In the genomic region with DNA sequence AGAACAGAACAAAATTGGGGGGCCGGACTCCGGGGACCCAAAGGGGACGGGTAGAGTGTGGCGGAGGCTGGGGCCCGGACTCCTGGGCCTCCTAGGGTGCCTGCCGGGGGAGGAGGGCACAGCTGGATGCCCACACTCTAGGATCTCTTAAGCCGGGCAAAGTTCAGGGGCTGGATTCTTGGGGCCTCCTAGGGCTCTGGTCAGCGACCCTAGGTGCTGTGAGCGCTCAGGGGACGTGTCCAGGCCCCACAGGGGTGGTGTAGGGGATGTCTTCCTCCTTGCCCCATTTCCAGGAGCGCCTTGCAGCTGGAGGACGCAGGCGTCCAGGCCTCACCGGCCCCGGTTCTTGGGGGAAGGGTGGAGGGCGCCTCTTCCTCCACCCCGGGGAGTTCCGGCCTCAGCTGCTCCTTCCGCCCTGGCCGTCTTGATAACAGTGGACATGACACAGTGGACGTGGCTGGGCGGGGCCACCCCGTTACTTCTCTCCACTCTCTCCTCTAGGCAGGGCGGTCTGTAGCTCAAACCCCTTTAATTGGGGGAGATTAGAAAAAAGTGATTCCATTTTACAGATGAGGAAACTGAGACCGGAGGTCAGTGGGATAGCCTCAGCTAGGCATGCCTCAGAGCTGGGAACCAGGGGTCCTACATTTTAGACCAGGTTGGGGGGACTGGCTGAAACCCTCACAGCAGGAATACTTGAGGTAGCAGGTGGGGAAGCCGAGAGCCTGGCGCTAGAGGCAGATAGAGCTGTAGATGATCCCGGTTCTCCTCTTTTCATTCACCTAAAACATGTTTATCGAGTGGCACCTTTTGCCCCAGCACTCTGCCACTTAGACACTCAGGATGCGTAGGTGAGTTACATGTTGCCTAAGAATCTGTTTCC, we compare ENCODE assay signal across 8 cellular contexts. TPM values are rescaled to one million over a fixed set of nuclear protein-coding genes. Genes with fewer than 3 reads are reported as not detected.
DNase-seq lines count a peak whose midpoint lies in the region; ATAC-seq and TF ChIP-seq lines count a peak whose summit lies in the region.

No MANE protein-coding gene starts in this region.

- TF ChIP-seq CTCF in activated CD8-positive, alpha-beta T cell treated with anti-CD3 and anti-CD28 coated beads for 36 hours (IDR thresholded peaks at IDR 0.05): no peak
- no peak for TF ChIP-seq CTCF in gastrocnemius medialis (IDR thresholded peaks at IDR 0.05 in 4 of 5, conservative IDR thresholded peaks at IDR 0.05 in 1 of 5)

- H3K4me3 Mint-ChIP-seq in activated CD8-positive, alpha-beta T cell treated with anti-CD3 and anti-CD28 coated beads for 36 hours: peak overlapping the region; percentile 81

- peaks cover 12% of the 10 kb centered on the region for H3K36me3 Mint-ChIP-seq in activated CD8-positive, alpha-beta T cell treated with anti-CD3 and anti-CD28 coated beads for 36 hours (ENCODE audit: low read depth)

- TF ChIP-seq POLR2A in gastrocnemius medialis (IDR thresholded peaks at IDR 0.05): no peak

- H3K36me3 ChIP-seq in gastrocnemius medialis: no peaks in the 10 kb centered on the region

- CTCF ChIA-PET in activated CD8-positive, alpha-beta T cell treated with anti-CD3 and anti-CD28 coated beads for 36 hours (lab: Charles Lee): interaction anchor here (1.0 to 2.5 kb wide), 4 partner anchors 15 to 162 kb away, joined by 4 to 14 read pairs (median 7); a partner anchor contains a TSS

- peaks cover 0 to 3% of the 10 kb centered on the region in 2 donors for H3K4me1 ChIP-seq in gastrocnemius medialis

- peak overlapping the region; percentile 32 to 94 (median 87) for H3K27ac ChIP-seq in skin epidermis
- H3K27ac ChIP-seq in gastrocnemius medialis: no peak overlapping the region

- ATAC-seq in HG03159 (IDR thresholded peaks at IDR 0.05; ENCODE audit: unreplicated experiment): peak; percentile 11
- ATAC-seq in activated CD8-positive, alpha-beta T cell treated with anti-CD3 and anti-CD28 coated beads for 36 hours: peak; percentile 20
- ATAC-seq in left ventricle myocardium superior: peak; percentile 53
- ATAC-seq in gastrocnemius medialis: no peak
- no peak for ATAC-seq in HG02840 (IDR thresholded peaks at IDR 0.05; ENCODE audit: low FRiP score, unreplicated experiment)

- POLR2A ChIA-PET in activated CD8-positive, alpha-beta T cell treated with anti-CD3 and anti-CD28 coated beads for 36 hours (lab: Charles Lee): interaction anchor here (0.6 to 1.9 kb wide), 7 partner anchors 9 to 136 kb away, joined by 3 to 10 read pairs (median 4); a partner anchor contains a TSS

- no peaks in the 10 kb centered on the region for H3K27me3 Mint-ChIP-seq in activated CD8-positive, alpha-beta T cell treated with anti-CD3 and anti-CD28 coated beads for 36 hours

- DNase-seq in activated CD8-positive, alpha-beta T cell treated with anti-CD3 and anti-CD28 coated beads for 36 hours: peak; percentile 22
- DNase-seq in left ventricle myocardium superior (peak; percentile 69), DMS 273 (lab: John Stamatoyannopoulos, UW; ENCODE audit: unreplicated experiment) (no peak), gastrocnemius medialis (no peak)

- H3K9me3 Mint-ChIP-seq in activated CD8-positive, alpha-beta T cell treated with anti-CD3 and anti-CD28 coated beads for 36 hours: peaks cover 6% of the 10 kb centered on the region

- H3K27me3 ChIP-seq in gastrocnemius medialis: peaks cover 30 to 42% (median 32%) of the 10 kb centered on the region in 3 donors

- intact Hi-C loops in activated CD8-positive, alpha-beta T cell treated with anti-CD3 and anti-CD28 coated beads for 36 hours (cut with micrococcal nuclease): no loop called here
- intact Hi-C loops in left ventricle myocardium superior (cut with micrococcal nuclease): no loop called here
- intact Hi-C loops in gastrocnemius medialis (cut with DNase I; ENCODE audit: low total_unique reads): no loop called here

- H3K4me3 ChIP-seq in GM08714 (ENCODE audit: low read length) (peak overlapping the region; percentile 84), skin epidermis (peak overlapping the region; percentile 56 to 81 (median 68)), gastrocnemius medialis (peak overlapping the region in 2 of 4 donors; percentile 6 to 33)

- peak overlapping the region; percentile 88 for H3K27ac Mint-ChIP-seq in activated CD8-positive, alpha-beta T cell treated with anti-CD3 and anti-CD28 coated beads for 36 hours

- no peaks in the 10 kb centered on the region for H3K9me3 ChIP-seq in gastrocnemius medialis

- in situ Hi-C loops in gastrocnemius medialis (cut with MboI; ENCODE audit: low sequenced_read_pairs in 4 of 4): no loop called here

- peaks cover 27% of the 10 kb centered on the region for H3K4me1 Mint-ChIP-seq in activated CD8-positive, alpha-beta T cell treated with anti-CD3 and anti-CD28 coated beads for 36 hours (ENCODE audit: low read depth)

RNA-seq across cellular contexts. Expression of a gene that starts 0.7 kb away (rescaled TPM):
- total RNA-seq in activated CD8-positive, alpha-beta T cell treated with anti-CD3 and anti-CD28 coated beads for 36 hours: 10 to 100 TPM; 96.4 to 99.2 TPM
- total RNA-seq in left ventricle myocardium superior: 9.7 TPM
- 1 to 10 TPM in 3 of 4 donors, under 1 TPM in 1; 0.87 to 3.7 (median 2.8) TPM for total RNA-seq in gastrocnemius medialis

RNA-seq across cellular contexts. Expression of a gene that starts 4.1 kb away (rescaled TPM):
- 1 to 10 TPM; 4.0 to 4.8 TPM for total RNA-seq in activated CD8-positive, alpha-beta T cell treated with anti-CD3 and anti-CD28 coated beads for 36 hours
- total RNA-seq in left ventricle myocardium superior: 6.5 TPM
- not detected for total RNA-seq in gastrocnemius medialis

RNA-seq across cellular contexts. Expression of a gene that starts 8.0 kb away (rescaled TPM):
- 10 to 100 TPM; 71.8 to 83.3 TPM for total RNA-seq in activated CD8-positive, alpha-beta T cell treated with anti-CD3 and anti-CD28 coated beads for 36 hours
- 206 TPM for total RNA-seq in left ventricle myocardium superior
- 10 to 100 TPM in 3 of 4 donors, 1 to 10 TPM in 1; 9.5 to 15.1 (median 12.9) TPM for total RNA-seq in gastrocnemius medialis

RNA-seq across cellular contexts. Expression of a gene that starts 8.3 kb away (rescaled TPM):
- total RNA-seq in activated CD8-positive, alpha-beta T cell treated with anti-CD3 and anti-CD28 coated beads for 36 hours: 10 to 100 TPM; 50.7 to 54.1 TPM
- total RNA-seq in left ventricle myocardium superior (27.5 TPM), gastrocnemius medialis (10 to 100 TPM; 29.6 to 51.2 (median 31.1) TPM)

RNA-seq across cellular contexts. Expression of a gene that starts 31.2 kb away (rescaled TPM):
- not detected for total RNA-seq in activated CD8-positive, alpha-beta T cell treated with anti-CD3 and anti-CD28 coated beads for 36 hours
- not detected for total RNA-seq in left ventricle myocardium superior
- total RNA-seq in gastrocnemius medialis: 1 to 10 TPM in 1 of 4 donors, not detected in 3; 1.2 TPM

Comparison
In these comparisons a context has a peak if more than half of its experiments do, and no peak if none do; other contexts are left out.
1. ATAC-seq: peak in HG03159 (single experiment), activated CD8-positive, alpha-beta T cell treated with anti-CD3 and anti-CD28 coated beads for 36 hours (single experiment) and left ventricle myocardium superior (single experiment); none in gastrocnemius medialis (0 of 2) and HG02840 (single experiment).
2. DNase-seq: peak in activated CD8-positive, alpha-beta T cell treated with anti-CD3 and anti-CD28 coated beads for 36 hours (single experiment) and left ventricle myocardium superior (single experiment); none in DMS 273 (single experiment) and gastrocnemius medialis (0 of 2).
3. H3K27ac ChIP-seq: peak in skin epidermis (21 of 21); none in gastrocnemius medialis (0 of 4).
4. RNA of a gene that starts 8.0 kb away (total RNA-seq): 206 TPM in left ventricle myocardium superior (single experiment) and 71.8 to 83.3 TPM in activated CD8-positive, alpha-beta T cell treated with anti-CD3 and anti-CD28 coated beads for 36 hours; 9.5 to 15.1 TPM in gastrocnemius medialis; every median in the first group is over 4 times any median in the second.